In the genomic region with DNA sequence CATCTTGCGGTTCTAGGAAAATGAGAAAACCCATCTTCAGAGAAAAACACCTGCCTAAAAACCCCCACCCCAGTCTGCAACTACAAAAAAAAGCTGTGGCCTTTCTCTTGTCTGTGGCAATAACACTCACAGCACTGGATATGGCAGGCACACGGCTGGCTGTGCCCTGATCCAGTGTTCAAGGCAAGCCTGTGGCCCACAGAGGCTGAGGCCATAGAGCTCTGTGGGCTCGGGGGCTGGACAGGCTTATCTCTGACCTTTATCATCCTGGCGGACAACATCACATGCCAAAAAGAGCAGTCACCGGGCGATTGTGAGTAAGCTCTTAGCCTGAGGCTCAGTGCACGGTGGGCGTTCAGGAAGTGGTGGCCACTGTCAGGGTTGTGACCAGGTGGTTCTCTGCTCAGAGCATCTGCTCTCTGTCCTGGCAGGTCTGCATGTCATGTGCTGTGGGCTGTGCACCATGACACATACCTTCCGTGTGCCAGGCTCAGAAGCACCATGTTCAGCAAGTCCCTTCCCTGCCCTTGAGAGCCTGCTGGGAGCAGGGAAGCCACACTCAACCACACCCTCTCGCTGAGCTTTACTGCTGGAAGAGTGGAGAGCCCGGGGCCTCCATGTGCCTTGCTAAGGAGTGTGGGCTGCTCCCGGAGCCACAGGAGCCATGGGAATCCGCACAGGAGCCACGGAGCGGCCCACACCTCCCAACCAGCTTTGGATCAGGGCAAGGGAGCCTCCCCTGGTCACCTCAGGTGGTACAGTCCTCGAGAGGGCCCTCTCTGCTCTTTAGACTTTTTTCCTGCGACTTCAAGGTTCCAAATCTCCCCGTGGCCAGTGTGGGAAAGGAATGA, we compare ENCODE assay signal across 1 cellular context.
A peak's percentile ranks its signal among the peaks of the same experiment; 100 is the strongest.
TF ChIP-seq lines count a peak whose summit lies in the region.

No MANE protein-coding gene starts in this region.

TF ChIP-seq in H1, 55 proteins besides CTCF, POLR2A, EP300 and RAD21:
- TF ChIP-seq NRF1 (IDR thresholded peaks at IDR 0.05; ENCODE audit: low read depth, low read length) = no peak
- TF ChIP-seq USF2 (IDR thresholded peaks at IDR 0.05; ENCODE audit: low read length) = no peak
- TF ChIP-seq EGR1 (IDR thresholded peaks at IDR 0.05; ENCODE audit: borderline replicate concordance, low read depth, low read length) = peak; percentile 62; the same call in 1 of the 2 replicates
- no peak for TF ChIP-seq KDM5A (IDR thresholded peaks at IDR 0.05; ENCODE audit: low read length)
- no peak for TF ChIP-seq CHD1 (IDR thresholded peaks at IDR 0.05; ENCODE audit: low read depth, low read length)
TF ChIP-seq in H1: peak in this region for 1.
